21 cellular contexts compared by ENCODE assay signal in the genomic region with DNA sequence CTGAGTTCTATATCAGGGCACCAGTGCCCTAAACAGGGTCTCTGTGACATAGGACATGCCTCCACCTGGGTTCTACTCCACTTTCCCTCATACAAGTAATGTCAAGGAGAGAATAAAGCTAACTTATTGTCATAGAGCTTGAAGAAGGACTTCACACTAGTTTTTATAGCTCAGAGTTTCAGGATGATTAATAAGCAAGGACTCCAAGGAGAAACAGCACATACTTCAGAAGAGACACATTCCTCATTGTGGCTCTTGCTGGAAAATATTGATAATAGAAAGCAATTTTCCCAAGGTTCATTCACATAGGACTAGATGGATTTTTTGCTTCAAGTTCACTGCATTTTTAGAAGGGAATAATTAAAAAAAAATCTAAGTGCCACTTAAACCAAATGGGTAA.
A peak's percentile ranks its signal among the peaks of the same experiment; 100 is the strongest.
DNase-seq lines count a peak whose midpoint lies in the region; ATAC-seq, FAIRE-seq and TF ChIP-seq lines count a peak whose summit lies in the region.
"Had no signal": no experiment of that assay in that cellular context is flagged by ENCODE, and none has a peak within 500 bp of the region (broad histone marks: within the 10 kb centered on the region; RNA-seq: fewer than 3 reads in every experiment).

No MANE protein-coding gene starts in this region.

- ATAC-seq in HG02642 (IDR thresholded peaks at IDR 0.05; ENCODE audit: poor library complexity, unreplicated experiment) (no peak), HG03469 (IDR thresholded peaks at IDR 0.05; ENCODE audit: unreplicated experiment) (no peak)
- ATAC-seq: GM12878 had no signal

- H3K79me2 ChIP-seq in astrocyte (ENCODE audit: insufficient read depth, low read length), result no peaks in the 10 kb centered on the region

- H3K9ac ChIP-seq in astrocyte (ENCODE audit: low read length) (no peak overlapping the region), skeletal muscle satellite cell (ENCODE audit: low read depth, low read length) (no peak overlapping the region)
- H3K9ac ChIP-seq: BLaER1 treated with 17β-estradiol and CSF1 and Interleukin-3, amounts not matched to agents 10 nM and 100 nM had no signal

- H3K4me3 ChIP-seq in astrocyte (ENCODE audit: insufficient read depth, low read depth, low read length) (no peak overlapping the region), skeletal muscle satellite cell (ENCODE audit: low read length) (no peak overlapping the region)
- H3K4me3 ChIP-seq: BLaER1 treated with 17β-estradiol and CSF1 and Interleukin-3, amounts not matched to agents 10 nM and 100 nM; GM12878; MG63; PC-9; SK-N-MC had no signal

- H3K4me3 Mint-ChIP-seq in astrocyte (ENCODE audit: unreplicated experiment), result no peak overlapping the region

- H3K9me3 Mint-ChIP-seq in astrocyte (ENCODE audit: unreplicated experiment), result no peaks in the 10 kb centered on the region

- H3K27me3 Mint-ChIP-seq in astrocyte (ENCODE audit: low read depth, unreplicated experiment), result no peaks in the 10 kb centered on the region

- H3K27ac ChIP-seq in astrocyte (ENCODE audit: low read depth, low read length), result no peak overlapping the region
- H3K27ac ChIP-seq: BLaER1 treated with 17β-estradiol and CSF1 and Interleukin-3, amounts not matched to agents 10 nM and 100 nM; PC-9; SK-N-MC had no signal

- H3K4me1 ChIP-seq in astrocyte (ENCODE audit: insufficient read depth, low read length) (peaks cover 11% of the 10 kb centered on the region), skeletal muscle satellite cell (ENCODE audit: control insufficient read depth, insufficient read depth, low read length) (peaks cover 48% of the 10 kb centered on the region)
- H3K4me1 ChIP-seq: BLaER1 treated with 17β-estradiol and CSF1 and Interleukin-3, amounts not matched to agents 10 nM and 100 nM had no signal

- no peaks in the 10 kb centered on the region for H3K36me3 ChIP-seq in astrocyte (ENCODE audit: insufficient read depth, low read length)
- no peaks in the 10 kb centered on the region for H3K36me3 ChIP-seq in skeletal muscle satellite cell (ENCODE audit: insufficient read depth, low read length)
- H3K36me3 ChIP-seq: BLaER1 treated with 17β-estradiol and CSF1 and Interleukin-3, amounts not matched to agents 10 nM and 100 nM; MG63 had no signal

- H3K9me3 ChIP-seq in astrocyte (ENCODE audit: insufficient read depth, low read depth, low read length) (no peaks in the 10 kb centered on the region), skeletal muscle satellite cell (replicated peaks; ENCODE audit: low read length) (no peaks in the 10 kb centered on the region)
- H3K9me3 ChIP-seq: BLaER1 treated with 17β-estradiol and CSF1 and Interleukin-3, amounts not matched to agents 10 nM and 100 nM; MG63 had no signal

- H2AFZ ChIP-seq in astrocyte (ENCODE audit: low read depth, low read length), result no peak overlapping the region
- H2AFZ ChIP-seq: PC-9 had no signal

- H3K27me3 ChIP-seq in astrocyte (ENCODE audit: insufficient read depth, low read length) (no peaks in the 10 kb centered on the region), skeletal muscle satellite cell (ENCODE audit: control insufficient read depth, insufficient read depth, low read length) (no peaks in the 10 kb centered on the region)
- H3K27me3 ChIP-seq: BLaER1 treated with 17β-estradiol and CSF1 and Interleukin-3, amounts not matched to agents 10 nM and 100 nM; MG63 had no signal

- TF ChIP-seq CTCF in astrocyte (IDR thresholded peaks at IDR 0.05; ENCODE audit: insufficient read depth, low read depth, low read length), result no peak

- H4K20me1 ChIP-seq in astrocyte (ENCODE audit: insufficient read depth, low read length), result no peaks in the 10 kb centered on the region
- H4K20me1 ChIP-seq: BLaER1 treated with 17β-estradiol and CSF1 and Interleukin-3, amounts not matched to agents 10 nM and 100 nM had no signal

- H3K4me1 Mint-ChIP-seq in astrocyte (ENCODE audit: low read depth, unreplicated experiment), result peaks cover 34% of the 10 kb centered on the region

- H3K27ac Mint-ChIP-seq in astrocyte (ENCODE audit: unreplicated experiment), result peak overlapping the region; percentile 90

- no peaks in the 10 kb centered on the region for H3K36me3 Mint-ChIP-seq in astrocyte (ENCODE audit: low read depth, unreplicated experiment)

- H3K4me2 ChIP-seq in astrocyte (ENCODE audit: low read length) (no peak overlapping the region), skeletal muscle satellite cell (ENCODE audit: low read length) (peak overlapping the region; percentile 11)
- H3K4me2 ChIP-seq: BLaER1 treated with 17β-estradiol and CSF1 and Interleukin-3, amounts not matched to agents 10 nM and 100 nM; PC-9 had no signal

- peak; percentile 50 for DNase-seq in ELR (ENCODE audit: low read depth)
- DNase-seq in astrocyte (ENCODE audit: low read depth), result peak; percentile 63
- peak; percentile 66 for DNase-seq in kidney tubule cell (ENCODE audit: low spot score)
- no peak for DNase-seq in NCI-H226
- no peak for DNase-seq in activated CD4-positive, alpha-beta T cell treated with anti-CD3 and anti-CD28 coated beads for 1 hour
- DNase-seq: GOT3, KG1, MG63, NCI-H1092 treated with DMSO at 0.1 percent for 48 hours, NCI-H1694, NCI-H2107, NCI-H345, NCI-H69, PC-9 had no signal

- no peak for FAIRE-seq in astrocyte (lab: Jason Lieb, UNC)
- FAIRE-seq: GM12878, GM19239 had no signal

Comparison
In these comparisons a context has a peak if more than half of its experiments do, and no peak if none do; other contexts are left out.
1. DNase-seq: peak in ELR (single experiment), astrocyte (single experiment) and kidney tubule cell (single experiment); none in NCI-H226 (single experiment) and activated CD4-positive, alpha-beta T cell treated with anti-CD3 and anti-CD28 coated beads for 1 hour (single experiment).